8 cellular contexts compared by ENCODE assay signal in genomic region chr1:70353641-70354331, GRCh38. TPM values are rescaled to one million over a fixed set of nuclear protein-coding genes. Genes with fewer than 3 reads are reported as not detected.
DNase-seq lines count a peak whose midpoint lies in the region; ATAC-seq and TF ChIP-seq lines count a peak whose summit lies in the region.

No MANE protein-coding gene starts in this region.

- intact Hi-C loops in IMR-90 (cut with micrococcal nuclease): loop anchor here (1.0 to 5.0 kb wide), 3 partner anchors 36 to 131 kb away; partner anchors contain the start of gene SRSF11
- intact Hi-C loops in naive thymus-derived CD4-positive, alpha-beta T cell (cut with micrococcal nuclease): loop anchor here (1.0 to 10.0 kb wide), 7 partner anchors 39 to 1859 kb away; partner anchors contain the start of genes CTH (in 2 of the 2), LRRC40 (in 2 of the 2), SRSF11 (in 2 of the 2) and ZRANB2 (in 2 of the 2)
- intact Hi-C loops in transverse colon (cut with DNase I; ENCODE audit: low total_unique reads): no loop called here

- H3K9me1 ChIP-seq in IMR-90 (ENCODE audit: insufficient read depth, low read length): no peaks in the 10 kb centered on the region

- peak overlapping the region; percentile 96 to 100 (median 98) for H3K27ac Mint-ChIP-seq in naive thymus-derived CD4-positive, alpha-beta T cell

- H2BK120ac ChIP-seq in IMR-90 (ENCODE audit: low read depth, low read length): peak overlapping the region; percentile 81; the same call in 1 of the 2 replicates

- no TSS peak for BruUV-seq in IMR-90 (replicated peaks; lab: Mats Ljungman, UMichigan)

- dilution Hi-C loops in IMR-90 (cut with HindIII; ENCODE audit: low sequenced_read_pairs, unreplicated experiment): no loop called here

- H3K14ac ChIP-seq in IMR-90 (replicated peaks; ENCODE audit: low read depth, low read length): peak overlapping the region; percentile 98

- WGBS in IMR-90 (ENCODE audit: extremely low coverage in 2 of 2, insufficient read length in 1 of 2), 2 experiments: 0% methylated on average over 12 of the region's 34 CpGs; no CpG with 5 or more reads in 1 of the 2 experiments
- 0 to 1% methylated on average over 6 to 22 of the region's 34 CpGs for WGBS in transverse colon (ENCODE audit: low coverage in 1 of 2), 2 donors

- H3K4me1 Mint-ChIP-seq in naive thymus-derived CD4-positive, alpha-beta T cell: peaks cover 39 to 71% (median 55%) of the 10 kb centered on the region in 7 donors

- ATAC-seq in GM21737 (IDR thresholded peaks at IDR 0.05; ENCODE audit: unreplicated experiment) (peak; percentile 30), IMR-90 (ENCODE audit: low read depth) (peak; percentile 22)
- ATAC-seq in naive thymus-derived CD4-positive, alpha-beta T cell: peak; percentile 10

- H3K27me3 Mint-ChIP-seq in naive thymus-derived CD4-positive, alpha-beta T cell: no peaks in the 10 kb centered on the region

- H4K8ac ChIP-seq in IMR-90 (ENCODE audit: low read depth in 2 of 2, low read length in 2 of 2): peak overlapping the region; percentile 65 to 90; a peak in 2 of 4 replicates

- H4K91ac ChIP-seq in IMR-90 (ENCODE audit: insufficient read depth, low read depth, low read length): peak overlapping the region; percentile 91

- H2BK15ac ChIP-seq in IMR-90 (ENCODE audit: low read depth, low read length): no peak overlapping the region

- H2AFZ ChIP-seq in IMR-90 (replicated peaks; ENCODE audit: low read length, poor library complexity): peak overlapping the region; percentile 98

- H3K9ac ChIP-seq in IMR-90 (ENCODE audit: low read depth, low read length): peak overlapping the region; percentile 88

- H3K4me1 ChIP-seq in IMR-90 (ENCODE audit: control insufficient read depth, insufficient read depth, low read length): no peaks in the 10 kb centered on the region
- H3K4me1 ChIP-seq in naive thymus-derived CD4-positive, alpha-beta T cell (ENCODE audit: control insufficient read depth in 2 of 2, insufficient read depth in 2 of 2, low read length in 2 of 2): peaks cover 5 to 29% of the 10 kb centered on the region in 2 donors
- peaks cover 12 to 58% (median 17%) of the 10 kb centered on the region in 4 donors for H3K4me1 ChIP-seq in transverse colon

- H3K56ac ChIP-seq in IMR-90 (ENCODE audit: extremely low read depth, insufficient read depth, low read length): peak overlapping the region; percentile 91; the same call in 1 of the 2 replicates

- peak; percentile 79 for DNase-seq in DMS 273 (lab: John Stamatoyannopoulos, UW; ENCODE audit: unreplicated experiment)
- no peak for DNase-seq in DMS 273 treated with DMSO at 0.1 percent for 48 hours (lab: John Stamatoyannopoulos, UW)
- peak; percentile 74 for DNase-seq in IMR-90
- peak; percentile 57 for DNase-seq in activated CD4-positive, CD25-positive, alpha-beta regulatory T cell treated with anti-CD3 and anti-CD28 coated beads, Interleukin-2, amount 50 U/mL, for 72 hours
- DNase-seq in epithelial cell of prostate (ENCODE audit: low read depth, low spot score): no peak
- DNase-seq in naive thymus-derived CD4-positive, alpha-beta T cell: peak in 4 of 9 donors; percentile 2 to 9 (median 6)
- DNase-seq in transverse colon: no peak

- H3K4me2 ChIP-seq in IMR-90 (ENCODE audit: low read depth, low read length): peak overlapping the region; percentile 88

- TF ChIP-seq POLR2A in IMR-90 (IDR thresholded peaks at IDR 0.05; ENCODE audit: low read depth, low read length) (no peak; the same call in 1 of the 2 replicates), transverse colon (IDR thresholded peaks at IDR 0.05) (no peak)

- H3K18ac ChIP-seq in IMR-90 (ENCODE audit: low read depth, low read length): no peak overlapping the region; the same call in 1 of the 2 replicates

- TF ChIP-seq CTCF in IMR-90 (conservative IDR thresholded peaks at IDR 0.05; ENCODE audit: low read depth, low read length): no peak
- no peak for TF ChIP-seq CTCF in transverse colon (IDR thresholded peaks at IDR 0.05)

- H3K4me3 Mint-ChIP-seq in naive thymus-derived CD4-positive, alpha-beta T cell: peak overlapping the region; percentile 87 to 99 (median 95)

- TF ChIP-seq EP300 in transverse colon (IDR thresholded peaks at IDR 0.05; ENCODE audit: low read depth): no peak

- peak overlapping the region; percentile 82 for H2BK5ac ChIP-seq in IMR-90 (ENCODE audit: low read depth, low read length, poor library complexity, severe bottlenecking)

- H3K79me1 ChIP-seq in IMR-90 (ENCODE audit: low read depth in 1 of 2, low read length in 2 of 2): peaks cover 4 to 36% of the 10 kb centered on the region in 2 experiments; a peak in 3 of 4 replicates

- no peaks in the 10 kb centered on the region for H3K9me3 ChIP-seq in IMR-90 (ENCODE audit: control insufficient read depth, insufficient read depth, low read length)
- H3K9me3 ChIP-seq in naive thymus-derived CD4-positive, alpha-beta T cell (ENCODE audit: control insufficient read depth in 2 of 3, low read length in 3 of 3): no peaks in the 10 kb centered on the region
- no peaks in the 10 kb centered on the region for H3K9me3 ChIP-seq in transverse colon

- TF ChIP-seq RAD21 in IMR-90 (IDR thresholded peaks at IDR 0.05; ENCODE audit: low read length): no peak

- POLR2A ChIA-PET in IMR-90 (lab: Charles Lee; ENCODE audit: unreplicated experiment): interaction anchor here (1.3 kb wide), 1 partner anchor 58 kb away, joined by 4 read pairs; the partner anchor contains the start of gene CTH
- POLR2A ChIA-PET in naive thymus-derived CD4-positive, alpha-beta T cell (lab: Charles Lee): interaction anchor here (0.5 to 4.7 kb wide), 15 partner anchors 8 to 727 kb away, joined by 3 to 81 read pairs (median 5); partner anchors contain the start of genes CTH, LRRC40, SRSF11 and ZRANB2

- in situ Hi-C loops in IMR-90 (cut with MboI; ENCODE audit: low sequenced_read_pairs): no loop called here
- in situ Hi-C loops in transverse colon (cut with MboI; ENCODE audit: low pct_ligation_motif_present in 1 of 4, low pct_unique_long_range_greater_than_20kb in 1 of 4, low sequenced_read_pairs in 3 of 4): loop anchor here in 1 of 4 donors (10.0 kb wide), 1 partner anchor 61 kb away; the partner anchor contains the start of gene CTH

- H3K27ac ChIP-seq in IMR-90 (ENCODE audit: insufficient read depth, low read length): peak overlapping the region; percentile 88
- H3K27ac ChIP-seq in epithelial cell of prostate: peak overlapping the region; percentile 86
- peak overlapping the region; percentile 92 for H3K27ac ChIP-seq in naive thymus-derived CD4-positive, alpha-beta T cell (ENCODE audit: low read depth, low read length)
- peak overlapping the region; percentile 94 to 97 (median 95) for H3K27ac ChIP-seq in transverse colon

- H2AK5ac ChIP-seq in IMR-90 (ENCODE audit: low read depth, low read length): peak overlapping the region; percentile 76

- H3K9me3 Mint-ChIP-seq in naive thymus-derived CD4-positive, alpha-beta T cell: peaks cover 0 to 7% (median 0%) of the 10 kb centered on the region in 11 donors

- peaks cover 4 to 17% (median 8%) of the 10 kb centered on the region in 5 donors for H3K36me3 Mint-ChIP-seq in naive thymus-derived CD4-positive, alpha-beta T cell

- no peaks in the 10 kb centered on the region for H3K27me3 ChIP-seq in IMR-90 (ENCODE audit: control insufficient read depth, insufficient read depth, low read length)
- H3K27me3 ChIP-seq in naive thymus-derived CD4-positive, alpha-beta T cell (ENCODE audit: control insufficient read depth in 2 of 2, insufficient read depth in 2 of 2, low read length in 2 of 2): no peaks in the 10 kb centered on the region
- H3K27me3 ChIP-seq in transverse colon: no peaks in the 10 kb centered on the region

- CTCF ChIA-PET in IMR-90 (lab: Yijun Ruan, JAX): no interaction called here
- CTCF ChIA-PET in naive thymus-derived CD4-positive, alpha-beta T cell (lab: Charles Lee): no interaction called here

- H3K36me3 ChIP-seq in IMR-90 (ENCODE audit: control insufficient read depth, insufficient read depth, low read length) (no peaks in the 10 kb centered on the region), transverse colon (no peaks in the 10 kb centered on the region)
- H3K36me3 ChIP-seq in naive thymus-derived CD4-positive, alpha-beta T cell (ENCODE audit: control insufficient read depth in 2 of 3, insufficient read depth in 3 of 3, low read length in 3 of 3): peaks cover 0 to 8% (median 0%) of the 10 kb centered on the region in 3 experiments

- H4K20me1 ChIP-seq in IMR-90 (ENCODE audit: insufficient read depth, low read length): peaks cover 26% of the 10 kb centered on the region

- peak overlapping the region; percentile 78 for H3K4me3 ChIP-seq in IMR-90 (ENCODE audit: insufficient read depth, low read depth, low read length)
- peak overlapping the region; percentile 80 for H3K4me3 ChIP-seq in naive thymus-derived CD4-positive, alpha-beta T cell (ENCODE audit: low read length)
- peak overlapping the region; percentile 72 to 97 (median 83) for H3K4me3 ChIP-seq in transverse colon

- H3K4ac ChIP-seq in IMR-90 (ENCODE audit: low read depth, low read length): peak overlapping the region; percentile 92

- H2BK20ac ChIP-seq in IMR-90 (ENCODE audit: low read depth, low read length): no peak overlapping the region

- H4K5ac ChIP-seq in IMR-90 (ENCODE audit: low read depth, low read length): no peak overlapping the region

- H2AK9ac ChIP-seq in IMR-90 (replicated peaks; ENCODE audit: low read depth, low read length, poor library complexity): peak overlapping the region; percentile 96

- H3K23ac ChIP-seq in IMR-90 (ENCODE audit: low read depth, low read length): peak overlapping the region; percentile 89

RNA-seq across cellular contexts. Expression of gene ANKRD13C, which starts 0.7 kb away (rescaled TPM):
- total RNA-seq in IMR-90 (2012; rRNA removed) (10.9 and 18.9 TPM in 2 replicates), transverse colon (10 to 100 TPM; 10.7 to 35.5 (median 27.1) TPM)
- polyA plus RNA-seq in IMR-90 (2012; rRNA removed): 8.3 and 8.5 TPM in 2 replicates
- polyA plus RNA-seq in IMR-90 (2012; cell fraction: cytosol; rRNA removed): 3.2 and 3.6 TPM in 2 replicates
- polyA plus RNA-seq in IMR-90 (2012; cell fraction: nucleus; rRNA removed; ENCODE audit: low replicate concordance): 5.0 and 5.1 TPM in 2 replicates
- 10 to 100 TPM; 23.8 to 31.4 (median 28.1) TPM for total RNA-seq in naive thymus-derived CD4-positive, alpha-beta T cell
- 10 to 100 TPM; 13.2 to 19.1 TPM for polyA plus RNA-seq in naive thymus-derived CD4-positive, alpha-beta T cell

RNA-seq across cellular contexts. Expression of gene CTH, which starts 57.3 kb away (rescaled TPM):
- total RNA-seq in IMR-90 (2012; rRNA removed): 2.5 and 2.7 TPM in 2 replicates
- polyA plus RNA-seq in IMR-90 (2012; rRNA removed): 2.8 and 3.0 TPM in 2 replicates
- 1.2 and 1.4 TPM in 2 replicates for polyA plus RNA-seq in IMR-90 (2012; cell fraction: cytosol; rRNA removed)
- 1.2 and 5.2 TPM in 2 replicates for polyA plus RNA-seq in IMR-90 (2012; cell fraction: nucleus; rRNA removed; ENCODE audit: low replicate concordance)
- 1 to 10 TPM; 2.6 to 7.1 (median 5.1) TPM for total RNA-seq in naive thymus-derived CD4-positive, alpha-beta T cell
- polyA plus RNA-seq in naive thymus-derived CD4-positive, alpha-beta T cell: 1 to 10 TPM; 2.8 to 3.5 TPM
- total RNA-seq in transverse colon: 1 to 10 TPM in 3 of 4 donors, not detected in 1; 1.9 to 8.6 (median 3.4) TPM

Comparison
In these comparisons a context has a peak if more than half of its experiments do, and no peak if none do; other contexts are left out.
1. DNase-seq: peak in DMS 273 (single experiment), IMR-90 (single experiment) and activated CD4-positive, CD25-positive, alpha-beta regulatory T cell treated with anti-CD3 and anti-CD28 coated beads, Interleukin-2, amount 50 U/mL, for 72 hours (single experiment); none in DMS 273 treated with DMSO at 0.1 percent for 48 hours (single experiment), epithelial cell of prostate (single experiment) and transverse colon (single experiment).
2. Peak in every context shown above with its lines, with median percentiles within 50 percentile points of each other: ATAC-seq, H3K27ac ChIP-seq and H3K4me3 ChIP-seq.